Comparison of ENCODE assay signal across 8 cellular contexts in genomic region chr16:29816694-29817441, GRCh38. TPM values are rescaled to one million over a fixed set of nuclear protein-coding genes. Genes with fewer than 3 reads are reported as not detected.
DNase-seq lines count a peak whose midpoint lies in the region; ATAC-seq and TF ChIP-seq lines count a peak whose summit lies in the region.

No MANE protein-coding gene starts in this region.

- H3K27me3 ChIP-seq in breast epithelium: no peaks in the 10 kb centered on the region
- no peaks in the 10 kb centered on the region for H3K27me3 ChIP-seq in kidney epithelial cell (ENCODE audit: control insufficient read depth, insufficient read depth, low read length)

- TF ChIP-seq CTCF in breast epithelium (IDR thresholded peaks at IDR 0.05) (peak in 1 of 3 donors; percentile 20), kidney epithelial cell (IDR thresholded peaks at IDR 0.05; ENCODE audit: insufficient read depth, low read length, poor library complexity, severe bottlenecking) (no peak)

- H3K4me3 ChIP-seq in breast epithelium: peak overlapping the region; percentile 64 to 84 (median 81)
- H3K4me3 ChIP-seq in kidney epithelial cell (ENCODE audit: low read depth, low read length): peak overlapping the region; percentile 75

- no peaks in the 10 kb centered on the region for H3K9me3 ChIP-seq in breast epithelium

- peak; percentile 17 for ATAC-seq in GM21381 (IDR thresholded peaks at IDR 0.05; ENCODE audit: unreplicated experiment)

- peak; percentile 70 for DNase-seq in DMS153 (lab: John Stamatoyannopoulos, UW)
- DNase-seq in KG1 (lab: John Stamatoyannopoulos, UW): peak; percentile 45
- DNase-seq in SW480 (ENCODE audit: low spot score): peak; percentile 71
- no peak for DNase-seq in breast epithelium (ENCODE audit: low spot score in 2 of 2)
- DNase-seq in kidney epithelial cell (ENCODE audit: low read depth): no peak
- peak; percentile 66 for DNase-seq in stimulated activated CD4-positive, alpha-beta T cell treated with anti-CD3 and anti-CD28 coated beads, Interleukin-4, amount 100 ng/mL, for 24 hours
- DNase-seq in NCI-H187 treated with DMSO at 0.1 percent for 48 hours (lab: John Stamatoyannopoulos, UW): no peak

- H3K27ac ChIP-seq in breast epithelium: peak overlapping the region; percentile 94 to 96

- no peaks in the 10 kb centered on the region for H3K36me3 ChIP-seq in breast epithelium
- no peaks in the 10 kb centered on the region for H3K36me3 ChIP-seq in kidney epithelial cell (ENCODE audit: control insufficient read depth, insufficient read depth, low read length)

- TF ChIP-seq POLR2A in breast epithelium (IDR thresholded peaks at IDR 0.05): no peak

- intact Hi-C loops in breast epithelium (cut with DNase I; ENCODE audit: low total_unique reads): no loop called here

- peaks cover 4 to 11% of the 10 kb centered on the region in 2 donors for H3K4me1 ChIP-seq in breast epithelium

RNA-seq across cellular contexts. Expression of gene PAGR1, which starts 0.9 kb away (rescaled TPM):
- total RNA-seq in breast epithelium: 10 to 100 TPM; 26.6 to 40.5 (median 29.8) TPM
- 40.1 and 53.9 TPM in 2 replicates for total RNA-seq in kidney epithelial cell

RNA-seq across cellular contexts. Expression of gene MVP, which starts 3.4 kb away (rescaled TPM):
- total RNA-seq in breast epithelium (100 to 1,000 TPM in 1 of 3 donors, 10 to 100 TPM in 2; 78.1 to 132 (median 99.7) TPM), kidney epithelial cell (194 and 209 TPM in 2 replicates)

RNA-seq across cellular contexts. Expression of gene PRRT2, which starts 4.9 kb away (rescaled TPM):
- total RNA-seq in breast epithelium: 1 to 10 TPM; 2.9 to 3.9 (median 3.5) TPM
- 0.27 and 0.29 TPM in 2 replicates for total RNA-seq in kidney epithelial cell

RNA-seq across cellular contexts. Expression of gene MAZ, which starts 10.5 kb away (rescaled TPM):
- total RNA-seq in breast epithelium (10 to 100 TPM; 49.3 to 61.9 (median 60.0) TPM), kidney epithelial cell (164 and 200 TPM in 2 replicates)

RNA-seq across cellular contexts. Expression of gene KIF22, which starts 26.3 kb away (rescaled TPM):
- total RNA-seq in breast epithelium (10 to 100 TPM; 16.3 to 50.2 (median 22.3) TPM), kidney epithelial cell (24.2 and 27.5 TPM in 2 replicates)

Comparison
In these comparisons a context has a peak if more than half of its experiments do, and no peak if none do; other contexts are left out.
1. DNase-seq: peak in DMS153 (single experiment), KG1 (single experiment), SW480 (single experiment) and stimulated activated CD4-positive, alpha-beta T cell treated with anti-CD3 and anti-CD28 coated beads, Interleukin-4, amount 100 ng/mL, for 24 hours (single experiment); none in breast epithelium (0 of 2), kidney epithelial cell (single experiment) and NCI-H187 treated with DMSO at 0.1 percent for 48 hours (single experiment).